8 cellular contexts compared by ENCODE assay signal in the genomic region with DNA sequence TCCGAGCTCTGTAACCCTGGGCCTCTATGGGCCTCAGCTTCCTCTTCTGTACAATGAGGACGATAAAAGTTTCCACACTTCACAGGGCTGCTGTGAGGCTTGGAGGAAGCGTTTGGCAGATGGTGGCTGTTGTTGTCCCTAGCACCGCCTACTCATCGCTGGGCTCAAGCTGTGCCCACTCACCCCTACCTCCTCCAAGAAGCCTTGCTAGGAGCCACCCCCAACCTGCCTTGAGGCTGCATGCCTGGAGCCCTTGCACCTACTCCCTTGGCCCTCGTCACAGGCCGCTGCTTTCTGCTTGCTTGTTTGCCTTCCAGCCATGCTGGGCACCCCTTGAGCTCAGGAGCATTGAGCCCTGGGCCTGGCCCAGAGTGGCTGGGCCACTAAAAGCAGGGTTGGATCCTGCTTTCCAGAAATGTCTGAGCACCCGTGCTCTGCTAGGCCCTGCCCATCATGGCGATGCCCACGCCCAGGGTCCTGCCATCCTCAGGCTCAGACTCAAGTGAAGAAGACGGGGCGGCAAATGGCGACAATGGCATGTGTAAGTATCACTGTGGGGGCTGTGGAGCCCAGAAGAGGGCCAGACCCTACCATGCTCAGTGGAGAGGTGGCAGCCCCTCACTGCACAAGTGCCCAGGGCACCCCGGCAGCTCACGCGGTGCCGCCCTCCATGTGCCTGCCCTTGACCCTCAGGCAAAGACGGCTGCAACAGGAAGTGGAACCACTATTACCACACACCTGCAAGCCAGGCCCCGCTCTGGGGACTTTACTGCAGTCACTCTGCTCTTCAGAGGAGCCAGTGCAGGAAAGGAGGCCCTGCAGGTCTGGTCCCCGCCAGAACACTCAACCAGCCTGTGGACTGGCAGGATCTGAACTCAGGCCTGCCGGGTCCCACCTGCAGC.
DNase-seq lines count a peak whose midpoint lies in the region; ATAC-seq and TF ChIP-seq lines count a peak whose summit lies in the region.

No MANE protein-coding gene starts in this region.

- no peaks in the 10 kb centered on the region for H3K27me3 Mint-ChIP-seq in effector memory CD8-positive, alpha-beta T cell
- H3K27me3 Mint-ChIP-seq in stimulated activated memory B cell treated with anti-CD40 and anti-IgM and Interleukin-4, amounts not matched to agents 10 μg/mL and 1 μg/mL and 100 μg/mL, for 72 hours = no peaks in the 10 kb centered on the region

- TF ChIP-seq CTCF in OCI-LY3 (IDR thresholded peaks at IDR 0.05; ENCODE audit: low read depth, low read length) = no peak

- peak overlapping the region; percentile 45; the same call in 1 of the 2 replicates for H3K9ac ChIP-seq in OCI-LY3 (ENCODE audit: low read length)

- H3K4me1 Mint-ChIP-seq in effector memory CD8-positive, alpha-beta T cell (ENCODE audit: low read depth in 2 of 2) = peaks cover 64 to 73% of the 10 kb centered on the region in 2 donors
- peaks cover 88% of the 10 kb centered on the region for H3K4me1 Mint-ChIP-seq in stimulated activated memory B cell treated with anti-CD40 and anti-IgM and Interleukin-4, amounts not matched to agents 10 μg/mL and 1 μg/mL and 100 μg/mL, for 72 hours

- peak overlapping the region; percentile 63 for H2AFZ ChIP-seq in OCI-LY3 (ENCODE audit: low read depth, low read length)

- DNase-seq in CD1c-positive myeloid dendritic cell (ENCODE audit: extremely low spot score) (peak; percentile 94), NCI-H526 (lab: John Stamatoyannopoulos, UW) (no peak)
- peak in 1 of 3 experiments; percentile 23 for DNase-seq in effector memory CD8-positive, alpha-beta T cell

- H3K27ac ChIP-seq in OCI-LY3 (ENCODE audit: low read length) = peak overlapping the region; percentile 62

- no peaks in the 10 kb centered on the region for H3K36me3 ChIP-seq in OCI-LY3 (replicated peaks; ENCODE audit: low read depth, low read length)

- no peaks in the 10 kb centered on the region for H4K20me1 ChIP-seq in OCI-LY3 (ENCODE audit: insufficient read depth, low read length)

- peak overlapping the region; percentile 81 to 96 for H3K4me3 Mint-ChIP-seq in effector memory CD8-positive, alpha-beta T cell
- peak overlapping the region; percentile 36 for H3K4me3 Mint-ChIP-seq in stimulated activated memory B cell treated with anti-CD40 and anti-IgM and Interleukin-4, amounts not matched to agents 10 μg/mL and 1 μg/mL and 100 μg/mL, for 72 hours

- H3K4me2 ChIP-seq in OCI-LY3 (ENCODE audit: low read length) = peak overlapping the region; percentile 55

- H3K27me3 ChIP-seq in OCI-LY3 (ENCODE audit: low read depth, low read length) = no peaks in the 10 kb centered on the region

- peaks cover 10% of the 10 kb centered on the region; the same call in 1 of the 2 replicates for H3K9me3 ChIP-seq in OCI-LY3 (ENCODE audit: insufficient read depth, low read length)

- no peaks in the 10 kb centered on the region for H3K79me2 ChIP-seq in OCI-LY3 (ENCODE audit: low read length)

- peak; percentile 47 for ATAC-seq in GM19324 (IDR thresholded peaks at IDR 0.05; ENCODE audit: low FRiP score, unreplicated experiment)
- peak; percentile 12 for ATAC-seq in effector memory CD8-positive, alpha-beta T cell (replicated peaks)
- ATAC-seq in stimulated activated memory B cell treated with anti-CD40 and anti-IgM and Interleukin-4, amounts not matched to agents 10 μg/mL and 1 μg/mL and 100 μg/mL, for 72 hours = peak; percentile 79
- ATAC-seq in GM21825 (IDR thresholded peaks at IDR 0.05; ENCODE audit: unreplicated experiment) = no peak
- ATAC-seq in GM21528 (IDR thresholded peaks at IDR 0.05; ENCODE audit: low FRiP score, unreplicated experiment) = no peak

- H3K4me1 ChIP-seq in OCI-LY3 (ENCODE audit: low read length) = peaks cover 46% of the 10 kb centered on the region

- peaks cover 20% of the 10 kb centered on the region for H3K36me3 Mint-ChIP-seq in effector memory CD8-positive, alpha-beta T cell (ENCODE audit: insufficient read depth)
- peaks cover 7% of the 10 kb centered on the region for H3K36me3 Mint-ChIP-seq in stimulated activated memory B cell treated with anti-CD40 and anti-IgM and Interleukin-4, amounts not matched to agents 10 μg/mL and 1 μg/mL and 100 μg/mL, for 72 hours

- H3K27ac Mint-ChIP-seq in effector memory CD8-positive, alpha-beta T cell = peak overlapping the region; percentile 91 to 96
- peak overlapping the region; percentile 95 for H3K27ac Mint-ChIP-seq in stimulated activated memory B cell treated with anti-CD40 and anti-IgM and Interleukin-4, amounts not matched to agents 10 μg/mL and 1 μg/mL and 100 μg/mL, for 72 hours

- H3K4me3 ChIP-seq in OCI-LY3 (ENCODE audit: low read length) = no peak overlapping the region

- no peaks in the 10 kb centered on the region for H3K9me3 Mint-ChIP-seq in effector memory CD8-positive, alpha-beta T cell
- H3K9me3 Mint-ChIP-seq in stimulated activated memory B cell treated with anti-CD40 and anti-IgM and Interleukin-4, amounts not matched to agents 10 μg/mL and 1 μg/mL and 100 μg/mL, for 72 hours = no peaks in the 10 kb centered on the region

Comparison
In these comparisons a context has a peak if more than half of its experiments do, and no peak if none do; other contexts are left out.
1. ATAC-seq: peak in GM19324 (single experiment), effector memory CD8-positive, alpha-beta T cell (single experiment) and stimulated activated memory B cell treated with anti-CD40 and anti-IgM and Interleukin-4, amounts not matched to agents 10 μg/mL and 1 μg/mL and 100 μg/mL, for 72 hours (single experiment); none in GM21825 (single experiment) and GM21528 (single experiment).